19 cellular contexts compared by ENCODE assay signal in the genomic region with DNA sequence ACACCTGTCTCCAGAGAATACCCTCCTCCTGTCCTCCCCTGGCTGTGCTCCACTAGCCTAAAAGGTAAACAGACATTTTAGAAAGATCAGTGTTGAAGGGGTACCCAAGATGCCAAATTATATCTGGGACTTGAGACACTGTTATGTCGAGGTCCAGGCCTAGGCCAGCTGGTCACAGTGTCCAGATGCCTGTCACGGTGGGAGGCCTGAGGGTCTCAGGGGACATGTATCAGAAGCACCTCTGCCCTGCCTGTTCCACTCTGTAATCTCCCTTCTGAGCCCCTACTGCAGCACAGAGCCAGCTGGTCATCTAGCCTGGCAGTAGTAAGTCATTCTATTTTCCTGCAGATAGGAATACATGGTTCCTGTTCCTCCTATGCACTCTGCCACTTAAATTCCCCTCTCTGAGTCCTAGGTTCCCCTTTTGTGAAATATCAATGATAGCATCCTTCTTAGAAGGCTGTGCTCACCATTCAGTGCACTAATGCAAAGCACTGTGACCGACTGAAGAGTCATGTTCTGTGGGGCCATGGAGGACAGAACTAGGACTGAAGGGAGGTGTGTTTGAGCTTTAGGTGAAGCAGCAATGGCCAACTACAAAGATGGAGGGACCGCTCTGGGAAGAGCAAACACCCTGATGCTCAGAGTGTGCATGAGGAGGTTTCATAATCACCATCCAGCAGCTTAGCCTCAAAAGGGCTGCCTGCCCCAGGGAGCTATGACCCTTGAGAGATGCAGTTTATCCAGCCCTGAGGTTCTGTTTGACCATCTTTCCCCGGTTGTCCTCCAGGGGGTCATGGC.
"Had no signal": no experiment of that assay in that cellular context is flagged by ENCODE, and none has a peak within 500 bp of the region (broad histone marks: within the 10 kb centered on the region; RNA-seq: fewer than 3 reads in every experiment).

No MANE protein-coding gene starts in this region.

- H3K27me3 ChIP-seq: sigmoid colon had no signal

- H3K4me1 ChIP-seq: prostate gland had no signal

- H3K4me3 Mint-ChIP-seq: naive thymus-derived CD4-positive, alpha-beta T cell; T-helper 2 cell treated with Interferon-gamma antibody and Interleukin-4, amounts not matched to agents 5 μg/mL and 100 μg/mL, for 36 hours had no signal

- DNase-seq: activated CD4-positive, alpha-beta T cell treated with anti-CD3 and anti-CD28 coated beads for 48 hours; activated CD8-positive, alpha-beta memory T cell treated with anti-CD3 and anti-CD28 coated beads for 24 hours; amniotic stem cell; body of pancreas; cerebellar nuclear complex; dermis blood vessel endothelial cell; erythroblast; hypothalamus; mammary epithelial cell; naive thymus-derived CD4-positive, alpha-beta T cell; sigmoid colon; stimulated activated CD4-positive, alpha-beta T cell treated with anti-CD3 and anti-CD28 coated beads, Interleukin-12 subunit alpha, Interleukin-12 subunit beta, amount 100 ng/mL, for 4 hours; stimulated activated naive CD4-positive, alpha-beta T cell treated with Interleukin-2 at 50 U/mL for 16 hours; SW 1271 had no signal

- H3K9me3 ChIP-seq: body of pancreas, neutrophil, prostate gland, sigmoid colon had no signal

- H3K9me3 Mint-ChIP-seq: activated naive CD4-positive, alpha-beta T cell treated with anti-CD3 and anti-CD28 coated beads, Interleukin-2, amount 50 U/mL, for 72 hours; T-helper 2 cell treated with Interferon-gamma antibody and Interleukin-4, amounts not matched to agents 5 μg/mL and 100 μg/mL, for 36 hours had no signal

- H3K27ac Mint-ChIP-seq: activated naive CD4-positive, alpha-beta T cell treated with anti-CD3 and anti-CD28 coated beads, Interleukin-2, amount 50 U/mL, for 72 hours; naive thymus-derived CD4-positive, alpha-beta T cell; T-helper 2 cell treated with Interferon-gamma antibody and Interleukin-4, amounts not matched to agents 5 μg/mL and 100 μg/mL, for 36 hours had no signal

- H3K27ac ChIP-seq: body of pancreas, neutrophil, sigmoid colon, VCaP had no signal

- H3K36me3 ChIP-seq: neutrophil, prostate gland, sigmoid colon had no signal

- H3K4me3 ChIP-seq: body of pancreas, prostate gland, sigmoid colon had no signal

- H3K36me3 Mint-ChIP-seq: activated naive CD4-positive, alpha-beta T cell treated with anti-CD3 and anti-CD28 coated beads, Interleukin-2, amount 50 U/mL, for 72 hours; naive thymus-derived CD4-positive, alpha-beta T cell had no signal
